In genomic region chr16:88905563-88905962, GRCh38 we compare ENCODE assay signal across 14 cellular contexts. TPM values are rescaled to one million over a fixed set of nuclear protein-coding genes. Genes with fewer than 3 reads are reported as not detected.
DNase-seq lines count a peak whose midpoint lies in the region; ATAC-seq and TF ChIP-seq lines count a peak whose summit lies in the region.
"Had no signal": no experiment of that assay in that cellular context is flagged by ENCODE, and none has a peak within 500 bp of the region (broad histone marks: within the 10 kb centered on the region; RNA-seq: fewer than 3 reads in every experiment).

No MANE protein-coding gene starts in this region.

- H3K27me3 ChIP-seq in breast epithelium (no peaks in the 10 kb centered on the region), adrenal gland (no peaks in the 10 kb centered on the region)
- H3K27me3 ChIP-seq: left lung, transverse colon had no signal

- peak; percentile 73 to 81 for DNase-seq in T47D (ENCODE audit: low read depth in 1 of 2, low spot score in 1 of 2)
- DNase-seq in breast epithelium (ENCODE audit: low spot score in 2 of 2): no peak
- peak; percentile 38 for DNase-seq in HPDE6-E6E7 (ENCODE audit: extremely low spot score)
- peak in 5 of 7 donors; percentile 45 to 69 (median 58) for DNase-seq in adrenal gland
- no peak for DNase-seq in ecto neural progenitor cell (ENCODE audit: low spot score)
- DNase-seq in stimulated activated effector memory CD8-positive, alpha-beta T cell treated with anti-CD3 and anti-CD28 coated beads, Interleukin-12 subunit alpha, Interleukin-12 subunit beta, amount 100 ng/mL, for 72 hours (ENCODE audit: low spot score in 2 of 2): no peak
- DNase-seq: HFFc6, left lung, transverse colon had no signal

- peaks cover 22% of the 10 kb centered on the region for H3K36me3 Mint-ChIP-seq in stimulated activated memory B cell treated with anti-CD40 and anti-IgM and Interleukin-4, amounts not matched to agents 10 μg/mL and 1 μg/mL and 100 μg/mL, for 72 hours
- H3K36me3 Mint-ChIP-seq in stimulated activated effector memory CD8-positive, alpha-beta T cell treated with anti-CD3 and anti-CD28 coated beads, Interleukin-12 subunit alpha, Interleukin-12 subunit beta, amount 100 ng/mL, for 72 hours: no peaks in the 10 kb centered on the region

- no peaks in the 10 kb centered on the region for H3K27me3 Mint-ChIP-seq in stimulated activated memory B cell treated with anti-CD40 and anti-IgM and Interleukin-4, amounts not matched to agents 10 μg/mL and 1 μg/mL and 100 μg/mL, for 72 hours

- TF ChIP-seq CTCF in breast epithelium (IDR thresholded peaks at IDR 0.05) (no peak), adrenal gland (IDR thresholded peaks at IDR 0.05) (no peak)

- TF ChIP-seq POLR2A in breast epithelium (IDR thresholded peaks at IDR 0.05): no peak
- TF ChIP-seq POLR2A in adrenal gland (IDR thresholded peaks at IDR 0.05): no peak

- H3K36me3 ChIP-seq in breast epithelium (no peaks in the 10 kb centered on the region), adrenal gland (replicated peaks in 1 of 2) (no peaks in the 10 kb centered on the region)
- H3K36me3 ChIP-seq: transverse colon had no signal

- no peak overlapping the region for H3K27ac ChIP-seq in breast epithelium
- H3K27ac ChIP-seq in adrenal gland: peak overlapping the region in 3 of 5 donors; percentile 21 to 83 (median 64)
- H3K27ac ChIP-seq: left lung, transverse colon had no signal

- H3K9me3 ChIP-seq in breast epithelium (no peaks in the 10 kb centered on the region), adrenal gland (replicated peaks in 1 of 3) (no peaks in the 10 kb centered on the region)
- H3K9me3 ChIP-seq: Caco-2, left lung, transverse colon had no signal

- H3K4me3 Mint-ChIP-seq in stimulated activated memory B cell treated with anti-CD40 and anti-IgM and Interleukin-4, amounts not matched to agents 10 μg/mL and 1 μg/mL and 100 μg/mL, for 72 hours: no peak overlapping the region
- no peak overlapping the region for H3K4me3 Mint-ChIP-seq in stimulated activated effector memory CD8-positive, alpha-beta T cell treated with anti-CD3 and anti-CD28 coated beads, Interleukin-12 subunit alpha, Interleukin-12 subunit beta, amount 100 ng/mL, for 72 hours
- H3K4me3 Mint-ChIP-seq: HFFc6 had no signal

- H3K4me1 ChIP-seq in breast epithelium: no peaks in the 10 kb centered on the region
- H3K4me1 ChIP-seq in adrenal gland (replicated peaks in 1 of 2): peaks cover 0 to 11% of the 10 kb centered on the region in 2 donors
- H3K4me1 ChIP-seq: Caco-2, transverse colon had no signal

- peaks cover 47% of the 10 kb centered on the region for H3K4me1 Mint-ChIP-seq in stimulated activated memory B cell treated with anti-CD40 and anti-IgM and Interleukin-4, amounts not matched to agents 10 μg/mL and 1 μg/mL and 100 μg/mL, for 72 hours
- H3K4me1 Mint-ChIP-seq in stimulated activated effector memory CD8-positive, alpha-beta T cell treated with anti-CD3 and anti-CD28 coated beads, Interleukin-12 subunit alpha, Interleukin-12 subunit beta, amount 100 ng/mL, for 72 hours: peaks cover 5% of the 10 kb centered on the region

- in situ Hi-C loops in T47D (cut with HindIII; ENCODE audit: low pct_unique_long_range_greater_than_20kb, low sequenced_read_pairs): no loop called here

- 35 to 71% (median 54%) methylated on average over 1 to 13 of the region's 13 CpGs for WGBS in adrenal gland, 4 donors

- H3K9me3 Mint-ChIP-seq in stimulated activated memory B cell treated with anti-CD40 and anti-IgM and Interleukin-4, amounts not matched to agents 10 μg/mL and 1 μg/mL and 100 μg/mL, for 72 hours: no peaks in the 10 kb centered on the region
- H3K9me3 Mint-ChIP-seq in stimulated activated effector memory CD8-positive, alpha-beta T cell treated with anti-CD3 and anti-CD28 coated beads, Interleukin-12 subunit alpha, Interleukin-12 subunit beta, amount 100 ng/mL, for 72 hours: no peaks in the 10 kb centered on the region
- H3K9me3 Mint-ChIP-seq: HFFc6 had no signal

- no peak overlapping the region for H3K27ac Mint-ChIP-seq in stimulated activated memory B cell treated with anti-CD40 and anti-IgM and Interleukin-4, amounts not matched to agents 10 μg/mL and 1 μg/mL and 100 μg/mL, for 72 hours
- H3K27ac Mint-ChIP-seq in stimulated activated effector memory CD8-positive, alpha-beta T cell treated with anti-CD3 and anti-CD28 coated beads, Interleukin-12 subunit alpha, Interleukin-12 subunit beta, amount 100 ng/mL, for 72 hours: no peak overlapping the region
- H3K27ac Mint-ChIP-seq: HFFc6 had no signal

- no peak overlapping the region for H3K4me3 ChIP-seq in breast epithelium
- H3K4me3 ChIP-seq in adrenal gland: peak overlapping the region in 1 of 4 donors; percentile 52
- H3K4me3 ChIP-seq: left lung, transverse colon had no signal

- peak; percentile 13 for ATAC-seq in stimulated activated memory B cell treated with anti-CD40 and anti-IgM and Interleukin-4, amounts not matched to agents 10 μg/mL and 1 μg/mL and 100 μg/mL, for 72 hours
- ATAC-seq in GM18870 (IDR thresholded peaks at IDR 0.05; ENCODE audit: unreplicated experiment): no peak
- no peak for ATAC-seq in stimulated activated effector memory CD8-positive, alpha-beta T cell treated with anti-CD3 and anti-CD28 coated beads, Interleukin-12 subunit alpha, Interleukin-12 subunit beta, amount 100 ng/mL, for 72 hours
- ATAC-seq: left lung had no signal

- intact Hi-C loops in breast epithelium (cut with DNase I; ENCODE audit: low total_unique reads) (no loop called here), adrenal gland (cut with DNase I) (no loop called here)

RNA-seq across cellular contexts. Expression of gene PABPN1L, which starts 39.1 kb away (rescaled TPM):
- total RNA-seq in breast epithelium: not detected
- total RNA-seq in adrenal gland: 1 to 10 TPM in 1 of 8 donors, under 1 TPM in 4, not detected in 3; 0.22 to 3.3 (median 0.41) TPM
- polyA plus RNA-seq in adrenal gland: 1 to 10 TPM in 2 of 3 donors, under 1 TPM in 1; 0.56 to 1.6 (median 1.1) TPM
- total RNA-seq: bronchial epithelial cell, Caco-2, HFFc6, left lung, posterior vena cava, transverse colon had no signal

RNA-seq across cellular contexts. Expression of gene TRAPPC2L, which starts 48.6 kb away (rescaled TPM):
- total RNA-seq in breast epithelium (10 to 100 TPM; 32.1 to 37.8 (median 34.4) TPM), adrenal gland (100 to 1,000 TPM in 5 of 8 donors, 10 to 100 TPM in 3; 56.7 to 279 (median 117) TPM)
- 100 to 1,000 TPM; 150 to 259 (median 250) TPM for polyA plus RNA-seq in adrenal gland

RNA-seq across cellular contexts. Expression of gene GALNS, which starts 48.8 kb away (rescaled TPM):
- total RNA-seq in breast epithelium (10 to 100 TPM; 16.2 to 29.5 (median 17.9) TPM), adrenal gland (10 to 100 TPM; 22.2 to 57.0 (median 36.2) TPM)
- 10 to 100 TPM; 33.3 to 63.1 (median 37.2) TPM for polyA plus RNA-seq in adrenal gland

Comparison
In these comparisons a context has a peak if more than half of its experiments do, and no peak if none do; other contexts are left out.
1. DNase-seq: peak in T47D (2 of 2), HPDE6-E6E7 (single experiment) and adrenal gland (5 of 7); none in breast epithelium (0 of 2), ecto neural progenitor cell (single experiment) and stimulated activated effector memory CD8-positive, alpha-beta T cell treated with anti-CD3 and anti-CD28 coated beads, Interleukin-12 subunit alpha, Interleukin-12 subunit beta, amount 100 ng/mL, for 72 hours (0 of 2).
2. H3K27ac ChIP-seq: peak in adrenal gland (3 of 5); none in breast epithelium (0 of 2).